Comparison of ENCODE assay signal across 31 cellular contexts in the genomic region with DNA sequence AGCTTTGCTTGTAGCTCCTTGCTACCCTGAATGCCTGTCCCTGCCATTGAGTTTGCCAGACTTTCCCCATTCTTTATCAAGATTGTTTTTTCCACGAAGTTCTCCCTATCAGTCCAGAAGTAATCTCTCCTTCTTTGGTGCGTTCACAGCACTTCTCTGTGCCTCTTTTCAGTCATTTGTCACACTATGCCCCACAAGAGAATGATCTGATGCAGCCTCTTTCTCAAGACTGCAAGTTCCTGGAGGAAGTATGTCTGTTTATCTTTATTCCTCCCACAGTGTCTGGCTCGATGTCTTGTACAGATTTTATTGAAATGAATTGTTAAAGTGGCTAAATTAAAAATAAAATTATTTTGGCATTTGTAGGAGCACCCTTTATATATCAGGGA.
A peak's percentile ranks its signal among the peaks of the same experiment; 100 is the strongest.
DNase-seq lines count a peak whose midpoint lies in the region; ATAC-seq and TF ChIP-seq lines count a peak whose summit lies in the region.
"Had no signal": no experiment of that assay in that cellular context is flagged by ENCODE, and none has a peak within 500 bp of the region (broad histone marks: within the 10 kb centered on the region; RNA-seq: fewer than 3 reads in every experiment).

No MANE protein-coding gene starts in this region.

- H3K4me3 Mint-ChIP-seq in T-helper 2 cell treated with Interferon-gamma antibody and Interleukin-4, amounts not matched to agents 5 μg/mL and 100 μg/mL, for 36 hours = no peak overlapping the region
- H3K4me3 Mint-ChIP-seq: activated CD4-positive, alpha-beta T cell treated with anti-CD3 and anti-CD28 coated beads for 36 hours; activated naive CD8-positive, alpha-beta T cell treated with anti-CD3 and anti-CD28 coated beads, Interleukin-2, amount 50 U/mL, for 24 hours; brain; effector memory CD8-positive, alpha-beta T cell; T-cell had no signal

- H3K27ac ChIP-seq in mesodermal cell (ENCODE audit: low read depth, low read length, severe bottlenecking) = peak overlapping the region; percentile 60
- H3K27ac ChIP-seq: C4-2B, esophagus muscularis mucosa, neutrophil, PC-9, skin epidermis had no signal

- no peak overlapping the region for H3K4me3 ChIP-seq in mesodermal cell (ENCODE audit: extremely low read depth, insufficient read depth, low read length, poor library complexity, severe bottlenecking)
- H3K4me3 ChIP-seq: esophagus muscularis mucosa, PC-9, skin epidermis had no signal

- no peaks in the 10 kb centered on the region for H3K9me3 ChIP-seq in mesodermal cell (ENCODE audit: control insufficient read depth, low read length)
- H3K9me3 ChIP-seq: esophagus muscularis mucosa, neutrophil had no signal

- H3K27me3 Mint-ChIP-seq in T-helper 2 cell treated with Interferon-gamma antibody and Interleukin-4, amounts not matched to agents 5 μg/mL and 100 μg/mL, for 36 hours (ENCODE audit: low read depth) = peaks cover 2% of the 10 kb centered on the region
- H3K27me3 Mint-ChIP-seq: activated naive CD8-positive, alpha-beta T cell treated with anti-CD3 and anti-CD28 coated beads, Interleukin-2, amount 50 U/mL, for 24 hours; brain; T-cell had no signal

- no peaks in the 10 kb centered on the region for H3K4me1 Mint-ChIP-seq in T-helper 2 cell treated with Interferon-gamma antibody and Interleukin-4, amounts not matched to agents 5 μg/mL and 100 μg/mL, for 36 hours (ENCODE audit: low read depth)
- H3K4me1 Mint-ChIP-seq: activated CD4-positive, alpha-beta T cell treated with anti-CD3 and anti-CD28 coated beads for 36 hours; activated naive CD8-positive, alpha-beta T cell treated with anti-CD3 and anti-CD28 coated beads, Interleukin-2, amount 50 U/mL, for 24 hours; brain; T-cell had no signal

- H3K36me3 ChIP-seq in mesodermal cell (ENCODE audit: control insufficient read depth, insufficient read depth, low read length) = no peaks in the 10 kb centered on the region
- H3K36me3 ChIP-seq: esophagus muscularis mucosa, neutrophil had no signal

- no peaks in the 10 kb centered on the region for H3K9me3 Mint-ChIP-seq in T-helper 2 cell treated with Interferon-gamma antibody and Interleukin-4, amounts not matched to agents 5 μg/mL and 100 μg/mL, for 36 hours
- H3K9me3 Mint-ChIP-seq: activated naive CD8-positive, alpha-beta T cell treated with anti-CD3 and anti-CD28 coated beads, Interleukin-2, amount 50 U/mL, for 24 hours; brain; effector memory CD8-positive, alpha-beta T cell; T-cell had no signal

- DNase-seq in CMK (ENCODE audit: low read depth) (peak; percentile 8), dermis blood vessel endothelial cell (peak; percentile 13), NCI-H748 treated with DMSO at 0.1 percent for 48 hours (lab: John Stamatoyannopoulos, UW) (no peak)
- DNase-seq in stimulated activated naive CD4-positive, alpha-beta T cell treated with Interleukin-2 at 50 U/mL for 16 hours (lab: John Stamatoyannopoulos, UW) = no peak
- no peak for DNase-seq in T-helper 2 cell treated with Interferon-gamma antibody and Interleukin-4, amounts not matched to agents 5 μg/mL and 100 μg/mL, for 36 hours (ENCODE audit: low spot score)
- DNase-seq: ACHN; activated CD4-positive, alpha-beta T cell treated with anti-CD3 and anti-CD28 coated beads for 36 hours; activated CD8-positive, alpha-beta memory T cell treated with anti-CD3 and anti-CD28 coated beads for 24 hours; activated gamma-delta T cell treated with Interleukin-2 at 50 U/mL for 16 hours; activated naive CD8-positive, alpha-beta T cell treated with anti-CD3 and anti-CD28 coated beads, Interleukin-2, amount 50 U/mL, for 24 hours; activated T-cell treated with anti-CD3 and anti-CD28 coated beads, Interleukin-2, amount 50 U/mL, for 1 hour; Calu3; effector memory CD8-positive, alpha-beta T cell; glutamatergic neuron; kidney glomerular epithelial cell; mammary epithelial cell; MM.1S; NCI-H1436; NCI-H510A; SHP77; stimulated activated CD4-positive, alpha-beta T cell treated with anti-CD3 and anti-CD28 coated beads, Interleukin-2, amount 100 ng/mL, for 24 hours; T-cell had no signal

- no peak overlapping the region for H3K27ac Mint-ChIP-seq in T-helper 2 cell treated with Interferon-gamma antibody and Interleukin-4, amounts not matched to agents 5 μg/mL and 100 μg/mL, for 36 hours
- H3K27ac Mint-ChIP-seq: activated CD4-positive, alpha-beta T cell treated with anti-CD3 and anti-CD28 coated beads for 36 hours; activated naive CD8-positive, alpha-beta T cell treated with anti-CD3 and anti-CD28 coated beads, Interleukin-2, amount 50 U/mL, for 24 hours; brain; effector memory CD8-positive, alpha-beta T cell; T-cell had no signal

- ATAC-seq in SK-N-SH treated with all-trans-retinoic acid at 6 μM for 48 hours (peak; percentile 21; the same call in 2 of the 3 replicates), HG02610 (IDR thresholded peaks at IDR 0.05; ENCODE audit: unreplicated experiment) (no peak)
- ATAC-seq: activated CD4-positive, alpha-beta T cell treated with anti-CD3 and anti-CD28 coated beads for 36 hours; activated naive CD8-positive, alpha-beta T cell treated with anti-CD3 and anti-CD28 coated beads, Interleukin-2, amount 50 U/mL, for 24 hours; effector memory CD8-positive, alpha-beta T cell; T-cell had no signal

- H3K36me3 Mint-ChIP-seq in T-helper 2 cell treated with Interferon-gamma antibody and Interleukin-4, amounts not matched to agents 5 μg/mL and 100 μg/mL, for 36 hours (ENCODE audit: low read depth) = no peaks in the 10 kb centered on the region
- H3K36me3 Mint-ChIP-seq: brain, T-cell had no signal

- H3K4me1 ChIP-seq in mesodermal cell (ENCODE audit: control insufficient read depth, insufficient read depth, low read length, poor library complexity, severe bottlenecking) = no peaks in the 10 kb centered on the region

- WGBS in mesodermal cell (ENCODE audit: insufficient coverage in 2 of 2), 2 experiments = 75 to 100% methylated on average over 1 to 2 of the region's 3 CpGs

TF ChIP-seq in SK-N-SH treated with all-trans-retinoic acid at 6 μM for 48 hours, 23 proteins besides CTCF, POLR2A, EP300 and RAD21:
- no peak for TF ChIP-seq OSR1 (CRISPR knock-in tag; IDR thresholded peaks at IDR 0.05)
- no peak for TF ChIP-seq SNAI2 (CRISPR knock-in tag; IDR thresholded peaks at IDR 0.05)
- TF ChIP-seq, protein P1, sequence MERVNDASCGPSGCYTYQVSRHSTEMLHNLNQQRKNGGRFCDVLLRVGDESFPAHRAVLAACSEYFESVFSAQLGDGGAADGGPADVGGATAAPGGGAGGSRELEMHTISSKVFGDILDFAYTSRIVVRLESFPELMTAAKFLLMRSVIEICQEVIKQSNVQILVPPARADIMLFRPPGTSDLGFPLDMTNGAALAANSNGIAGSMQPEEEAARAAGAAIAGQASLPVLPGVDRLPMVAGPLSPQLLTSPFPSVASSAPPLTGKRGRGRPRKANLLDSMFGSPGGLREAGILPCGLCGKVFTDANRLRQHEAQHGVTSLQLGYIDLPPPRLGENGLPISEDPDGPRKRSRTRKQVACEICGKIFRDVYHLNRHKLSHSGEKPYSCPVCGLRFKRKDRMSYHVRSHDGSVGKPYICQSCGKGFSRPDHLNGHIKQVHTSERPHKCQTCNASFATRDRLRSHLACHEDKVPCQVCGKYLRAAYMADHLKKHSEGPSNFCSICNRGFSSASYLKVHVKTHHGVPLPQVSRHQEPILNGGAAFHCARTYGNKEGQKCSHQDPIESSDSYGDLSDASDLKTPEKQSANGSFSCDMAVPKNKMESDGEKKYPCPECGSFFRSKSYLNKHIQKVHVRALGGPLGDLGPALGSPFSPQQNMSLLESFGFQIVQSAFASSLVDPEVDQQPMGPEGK (CRISPR knock-in tag; IDR thresholded peaks at IDR 0.05; ENCODE audit: borderline replicate concordance) = no peak
- no peak for TF ChIP-seq ISL1 (CRISPR knock-in tag; IDR thresholded peaks at IDR 0.05)
- no peak for TF ChIP-seq RARB (CRISPR knock-in tag; IDR thresholded peaks at IDR 0.05)
- no peak for TF ChIP-seq TCF4 (CRISPR knock-in tag; IDR thresholded peaks at IDR 0.05; ENCODE audit: borderline replicate concordance)
- no peak for TF ChIP-seq ZNF70 (CRISPR knock-in tag; IDR thresholded peaks at IDR 0.05)
- TF ChIP-seq GLIS3 (CRISPR knock-in tag; IDR thresholded peaks at IDR 0.05) = no peak
- TF ChIP-seq, protein P2, sequence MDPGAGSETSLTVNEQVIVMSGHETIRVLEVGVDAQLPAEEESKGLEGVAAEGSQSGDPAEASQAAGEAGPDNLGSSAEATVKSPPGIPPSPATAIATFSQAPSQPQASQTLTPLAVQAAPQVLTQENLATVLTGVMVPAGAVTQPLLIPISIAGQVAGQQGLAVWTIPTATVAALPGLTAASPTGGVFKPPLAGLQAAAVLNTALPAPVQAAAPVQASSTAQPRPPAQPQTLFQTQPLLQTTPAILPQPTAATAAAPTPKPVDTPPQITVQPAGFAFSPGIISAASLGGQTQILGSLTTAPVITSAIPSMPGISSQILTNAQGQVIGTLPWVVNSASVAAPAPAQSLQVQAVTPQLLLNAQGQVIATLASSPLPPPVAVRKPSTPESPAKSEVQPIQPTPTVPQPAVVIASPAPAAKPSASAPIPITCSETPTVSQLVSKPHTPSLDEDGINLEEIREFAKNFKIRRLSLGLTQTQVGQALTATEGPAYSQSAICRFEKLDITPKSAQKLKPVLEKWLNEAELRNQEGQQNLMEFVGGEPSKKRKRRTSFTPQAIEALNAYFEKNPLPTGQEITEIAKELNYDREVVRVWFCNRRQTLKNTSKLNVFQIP (CRISPR knock-in tag; IDR thresholded peaks at IDR 0.05; ENCODE audit: borderline replicate concordance, low read depth) = no peak
- TF ChIP-seq ZNF565 (CRISPR knock-in tag; conservative IDR thresholded peaks at IDR 0.05; ENCODE audit: low read depth) = no peak
- TF ChIP-seq PPARA (CRISPR knock-in tag; IDR thresholded peaks at IDR 0.05; ENCODE audit: borderline replicate concordance) = no peak
- TF ChIP-seq CSDC2 (CRISPR knock-in tag; IDR thresholded peaks at IDR 0.05) = no peak
- no peak for TF ChIP-seq ZC3H10 (CRISPR knock-in tag; IDR thresholded peaks at IDR 0.05)
- TF ChIP-seq ZFP30 (CRISPR knock-in tag; IDR thresholded peaks at IDR 0.05) = no peak

Comparison
In these comparisons a context has a peak if more than half of its experiments do, and no peak if none do; other contexts are left out.
1. DNase-seq: peak in CMK (single experiment) and dermis blood vessel endothelial cell (single experiment); none in stimulated activated naive CD4-positive, alpha-beta T cell treated with Interleukin-2 at 50 U/mL for 16 hours (single experiment), NCI-H748 treated with DMSO at 0.1 percent for 48 hours (single experiment) and T-helper 2 cell treated with Interferon-gamma antibody and Interleukin-4, amounts not matched to agents 5 μg/mL and 100 μg/mL, for 36 hours (single experiment).